Comparison of ENCODE assay signal across 8 cellular contexts in the genomic region with DNA sequence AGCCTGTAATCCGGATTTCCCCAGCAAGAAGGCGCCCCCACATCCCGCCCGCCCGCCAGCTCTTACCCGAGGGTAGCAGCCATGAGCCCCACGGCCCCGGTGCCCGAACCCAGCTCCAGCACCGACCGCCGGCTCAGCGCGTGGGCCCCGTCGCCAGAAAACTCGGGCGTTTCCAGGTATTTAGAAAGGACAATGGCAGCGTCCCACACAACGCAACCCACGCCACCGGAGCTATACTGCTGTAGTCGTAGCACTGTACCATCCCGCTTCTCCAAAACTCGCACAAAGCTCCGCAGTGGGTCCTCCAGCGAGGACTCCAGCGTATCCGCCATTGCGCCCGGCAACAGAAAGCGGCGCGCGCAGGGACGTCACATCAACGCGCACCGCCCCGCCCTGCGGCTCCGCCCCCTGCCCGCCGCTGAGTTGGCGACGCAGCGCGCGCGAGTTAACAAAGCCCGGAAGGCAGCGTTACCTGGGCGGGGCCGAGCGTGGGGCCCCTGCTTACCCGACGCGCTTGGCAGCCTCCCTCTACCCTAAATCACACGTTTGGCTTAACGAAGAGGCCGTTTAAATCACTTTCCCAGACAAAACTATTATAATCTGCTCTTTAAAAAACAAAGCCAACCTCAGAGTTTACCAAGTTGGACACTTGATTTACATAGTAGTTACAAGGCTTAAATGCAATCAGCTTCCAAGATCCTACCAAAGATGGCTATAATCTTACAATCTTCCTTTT. TPM values are rescaled to one million over a fixed set of nuclear protein-coding genes. Genes with fewer than 3 reads are reported as not detected.
DNase-seq lines count a peak whose midpoint lies in the region; ATAC-seq and TF ChIP-seq lines count a peak whose summit lies in the region.

VCPKMT (minus strand) TSS at position 352 of the 736 bp plus-strand sequence; CDS start at position 332, 20 bp downstream.

- H3K27me3 Mint-ChIP-seq in CD14-positive monocyte (ENCODE audit: low read depth in 3 of 3) = no peaks in the 10 kb centered on the region

- H3K4me1 Mint-ChIP-seq in CD14-positive monocyte = peaks cover 6% of the 10 kb centered on the region

- H3K4me3 Mint-ChIP-seq in CD14-positive monocyte = peak within 1 kb of the TSS; percentile 89 to 95

- intact Hi-C loops in CD14-positive monocyte (cut with micrococcal nuclease) = loop anchor here in 1 of 2 donors (5.0 kb wide), 1 partner anchor 254 kb away; no protein-coding TSS in a partner anchor

- H3K27ac Mint-ChIP-seq in CD14-positive monocyte = peak within 1 kb of the TSS; percentile 94 to 99 (median 97)

- H3K36me3 Mint-ChIP-seq in CD14-positive monocyte = peaks cover 44 to 60% of the 10 kb centered on the region in 2 donors

- no peak for TF ChIP-seq CTCF in CD14-positive monocyte (IDR thresholded peaks at IDR 0.05)

- ATAC-seq in GM19395 (IDR thresholded peaks at IDR 0.05; ENCODE audit: unreplicated experiment) (peak; percentile 94), HG03558 (IDR thresholded peaks at IDR 0.05; ENCODE audit: extremely low read depth, unreplicated experiment) (peak; percentile 91), left lobe of liver (peak; percentile 99)

- DNase-seq in CD14-positive monocyte (ENCODE audit: low spot score) = peak; percentile 89
- peak; percentile 96 for DNase-seq in NCI-H748 (lab: John Stamatoyannopoulos, UW; ENCODE audit: unreplicated experiment)
- DNase-seq in activated CD4-positive, alpha-beta T cell treated with anti-CD3 and anti-CD28 coated beads, Interleukin-2, amount 50 U/mL, for 1 hour = peak; percentile 96
- peak; percentile 89 for DNase-seq in dedifferentiated amniotic fluid mesenchymal stem cell (ENCODE audit: extremely low spot score)
- peak; percentile 92 for DNase-seq in left lobe of liver (ENCODE audit: low spot score)
- DNase-seq in stimulated activated CD4-positive, alpha-beta T cell treated with anti-CD3 and anti-CD28 coated beads, Interleukin-2, amount 100 ng/mL, for 24 hours = peak; percentile 97 to 98

- no peaks in the 10 kb centered on the region for H3K9me3 Mint-ChIP-seq in CD14-positive monocyte

RNA-seq across cellular contexts. Expression of gene VCPKMT, which starts in this region (rescaled TPM):
- 1 to 10 TPM; 3.4 to 3.5 TPM for polyA plus RNA-seq in CD14-positive monocyte
- total RNA-seq in left lobe of liver = 3.8 TPM

Comparison
In these comparisons a context has a peak if more than half of its experiments do, and no peak if none do; other contexts are left out.
1. Peak in every context shown above with its lines: DNase-seq and ATAC-seq.